ENCODE assay signal across 8 cellular contexts in genomic region chr11:70755410-70756158, GRCh38.
DNase-seq lines count a peak whose midpoint lies in the region; ATAC-seq and TF ChIP-seq lines count a peak whose summit lies in the region.

No MANE protein-coding gene starts in this region.

- peaks cover 7% of the 10 kb centered on the region for H3K9me3 ChIP-seq in psoas muscle

- no peak overlapping the region for H3K27ac Mint-ChIP-seq in activated naive CD8-positive, alpha-beta T cell treated with anti-CD3 and anti-CD28 coated beads, Interleukin-2, amount 50 U/mL, for 24 hours

- peak; percentile 84 for ATAC-seq in activated naive CD8-positive, alpha-beta T cell treated with anti-CD3 and anti-CD28 coated beads, Interleukin-2, amount 50 U/mL, for 24 hours
- ATAC-seq in left cardiac atrium (peak; percentile 97 to 98), psoas muscle (peak; percentile 96 to 99 (median 97)), HG03457 (IDR thresholded peaks at IDR 0.05; ENCODE audit: unreplicated experiment) (no peak), HG02642 (IDR thresholded peaks at IDR 0.05; ENCODE audit: poor library complexity, unreplicated experiment) (no peak)

- intact Hi-C loops in left cardiac atrium (cut with DNase I), result loop anchor here (1.0 to 5.0 kb wide), 3 partner anchors 273 to 289 kb away; no protein-coding TSS in a partner anchor
- intact Hi-C loops in psoas muscle (cut with DNase I), result loop anchor here (1.0 to 10.0 kb wide), 3 partner anchors 191 to 289 kb away; no protein-coding TSS in a partner anchor

- peaks cover 2% of the 10 kb centered on the region for H3K36me3 Mint-ChIP-seq in activated naive CD8-positive, alpha-beta T cell treated with anti-CD3 and anti-CD28 coated beads, Interleukin-2, amount 50 U/mL, for 24 hours (ENCODE audit: low read depth)

- no peaks in the 10 kb centered on the region for H3K4me1 Mint-ChIP-seq in activated naive CD8-positive, alpha-beta T cell treated with anti-CD3 and anti-CD28 coated beads, Interleukin-2, amount 50 U/mL, for 24 hours

- WGBS in psoas muscle, 3 donors, result 3 to 10% (median 9%) methylated on average over 34 to 37 of the region's 37 CpGs

- no peak overlapping the region for H3K4me3 ChIP-seq in psoas muscle

- no peaks in the 10 kb centered on the region for H3K4me1 ChIP-seq in psoas muscle

- H3K36me3 ChIP-seq in psoas muscle (ENCODE audit: insufficient read depth in 1 of 2, low read depth in 1 of 2), result no peaks in the 10 kb centered on the region

- no peak overlapping the region for H3K4me3 Mint-ChIP-seq in activated naive CD8-positive, alpha-beta T cell treated with anti-CD3 and anti-CD28 coated beads, Interleukin-2, amount 50 U/mL, for 24 hours

- H3K27ac ChIP-seq in psoas muscle, result no peak overlapping the region

- DNase-seq in NCI-H1417 (lab: John Stamatoyannopoulos, UW), result peak; percentile 74 to 90 (median 78)
- DNase-seq in T follicular helper cell (ENCODE audit: low read depth), result peak; percentile 24
- peak; percentile 72 for DNase-seq in activated naive CD8-positive, alpha-beta T cell treated with anti-CD3 and anti-CD28 coated beads, Interleukin-2, amount 50 U/mL, for 24 hours
- peak; percentile 82 for DNase-seq in left cardiac atrium
- peak; percentile 73 to 86 for DNase-seq in psoas muscle

- peaks cover 0 to 18% (median 5%) of the 10 kb centered on the region in 3 donors for H3K27me3 ChIP-seq in psoas muscle (ENCODE audit: insufficient read depth in 3 of 3, low read length in 2 of 3)

- TF ChIP-seq CTCF in GM12872 (IDR thresholded peaks at IDR 0.05; ENCODE audit: insufficient read depth, low read depth, low read length) (peak; percentile 93), psoas muscle (IDR thresholded peaks at IDR 0.05) (peak; percentile 96)

- peaks cover 12% of the 10 kb centered on the region for H3K9me3 Mint-ChIP-seq in activated naive CD8-positive, alpha-beta T cell treated with anti-CD3 and anti-CD28 coated beads, Interleukin-2, amount 50 U/mL, for 24 hours

- H3K27me3 Mint-ChIP-seq in activated naive CD8-positive, alpha-beta T cell treated with anti-CD3 and anti-CD28 coated beads, Interleukin-2, amount 50 U/mL, for 24 hours, result peaks cover 4% of the 10 kb centered on the region

Comparison
In these comparisons a context has a peak if more than half of its experiments do, and no peak if none do; other contexts are left out.
1. DNase-seq: peak in every context shown above with its lines; median percentile 82 in left cardiac atrium; 80 in psoas muscle; 78 in NCI-H1417; 72 in activated naive CD8-positive, alpha-beta T cell treated with anti-CD3 and anti-CD28 coated beads, Interleukin-2, amount 50 U/mL, for 24 hours; 24 in T follicular helper cell.
2. ATAC-seq: peak in activated naive CD8-positive, alpha-beta T cell treated with anti-CD3 and anti-CD28 coated beads, Interleukin-2, amount 50 U/mL, for 24 hours (single experiment), left cardiac atrium (2 of 2) and psoas muscle (4 of 4); none in HG03457 (single experiment) and HG02642 (single experiment).